Comparison of ENCODE assay signal across 18 cellular contexts in the genomic region with DNA sequence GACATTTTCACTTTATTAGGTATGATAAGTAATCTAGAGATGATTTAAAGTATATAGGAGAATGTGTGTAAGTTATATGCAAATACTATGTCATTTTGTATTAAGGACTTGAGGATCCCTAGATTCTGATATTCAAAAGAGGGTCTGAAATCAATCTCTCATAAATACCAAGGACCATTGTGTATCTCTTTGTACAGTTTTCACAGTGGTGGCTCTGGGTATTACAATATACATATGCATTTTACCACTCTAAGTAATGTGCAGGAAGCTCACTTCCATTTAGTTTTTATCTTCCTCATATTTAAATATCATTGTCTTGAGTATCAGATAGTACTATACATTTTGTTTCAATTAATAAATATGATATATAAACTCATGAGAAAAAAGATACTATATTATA.
"Had no signal": no experiment of that assay in that cellular context is flagged by ENCODE, and none has a peak within 500 bp of the region (broad histone marks: within the 10 kb centered on the region; RNA-seq: fewer than 3 reads in every experiment).

No MANE protein-coding gene starts in this region.

- H3K27me3 Mint-ChIP-seq: activated CD4-positive, alpha-beta T cell treated with anti-CD3 and anti-CD28 coated beads, Interleukin-2, amount 10 ng/mL, durations not matched to agents 24 days and 14 days; activated T-helper 17 cell treated with anti-CD3 and anti-CD28 coated beads, Interleukin-2, amount 50 U/mL, for 72 hours; memory B cell; stimulated activated naive CD8-positive, alpha-beta T cell treated with anti-CD3 and anti-CD28 coated beads, Interleukin-15, amount 100 ng/mL, for 72 hours had no signal

- ATAC-seq: activated T-helper 17 cell treated with anti-CD3 and anti-CD28 coated beads, Interleukin-2, amount 50 U/mL, for 72 hours; stimulated activated naive CD8-positive, alpha-beta T cell treated with anti-CD3 and anti-CD28 coated beads, Interleukin-15, amount 100 ng/mL, for 72 hours; WTC11 had no signal

- H3K9me3 Mint-ChIP-seq: nephron had no signal

- H3K4me3 Mint-ChIP-seq: activated CD4-positive, alpha-beta T cell treated with anti-CD3 and anti-CD28 coated beads, Interleukin-2, amount 10 ng/mL, durations not matched to agents 24 days and 14 days; activated naive CD4-positive, alpha-beta T cell treated with anti-CD3 and anti-CD28 coated beads for 36 hours; activated T-helper 17 cell treated with anti-CD3 and anti-CD28 coated beads, Interleukin-2, amount 50 U/mL, for 72 hours; memory B cell; nephron; stimulated activated naive CD8-positive, alpha-beta T cell treated with anti-CD3 and anti-CD28 coated beads, Interleukin-15, amount 100 ng/mL, for 72 hours; WTC11 had no signal

- H3K4me1 Mint-ChIP-seq: activated CD4-positive, alpha-beta T cell treated with anti-CD3 and anti-CD28 coated beads, Interleukin-2, amount 10 ng/mL, durations not matched to agents 24 days and 14 days; activated T-helper 17 cell treated with anti-CD3 and anti-CD28 coated beads, Interleukin-2, amount 50 U/mL, for 72 hours; memory B cell; nephron; stimulated activated naive CD8-positive, alpha-beta T cell treated with anti-CD3 and anti-CD28 coated beads, Interleukin-15, amount 100 ng/mL, for 72 hours had no signal

- H3K27ac Mint-ChIP-seq: activated CD4-positive, alpha-beta T cell treated with anti-CD3 and anti-CD28 coated beads, Interleukin-2, amount 10 ng/mL, durations not matched to agents 24 days and 14 days; activated naive CD4-positive, alpha-beta T cell treated with anti-CD3 and anti-CD28 coated beads for 36 hours; activated T-helper 17 cell treated with anti-CD3 and anti-CD28 coated beads, Interleukin-2, amount 50 U/mL, for 72 hours; memory B cell; nephron; stimulated activated naive CD8-positive, alpha-beta T cell treated with anti-CD3 and anti-CD28 coated beads, Interleukin-15, amount 100 ng/mL, for 72 hours; WTC11 had no signal

- H3K4me1 ChIP-seq: colonic mucosa, left ventricle myocardium inferior, testis had no signal

- H3K27me3 ChIP-seq: cardiac muscle cell, colonic mucosa, testis had no signal

- H3K9me3 ChIP-seq: testis had no signal

- H3K27ac ChIP-seq: cardiac muscle cell, colonic mucosa, left ventricle myocardium inferior, testis had no signal

- FAIRE-seq: frontal cortex, keratinocyte had no signal

- H3K36me3 Mint-ChIP-seq: memory B cell had no signal

- DNase-seq: activated CD4-positive, alpha-beta T cell treated with anti-CD3 and anti-CD28 coated beads, Interleukin-2, amount 10 ng/mL, durations not matched to agents 24 days and 14 days; activated CD8-positive, alpha-beta memory T cell treated with anti-CD3 and anti-CD28 coated beads for 24 hours; activated naive CD4-positive, alpha-beta T cell treated with anti-CD3 and anti-CD28 coated beads for 36 hours; activated T-cell treated with anti-CD3 and anti-CD28 coated beads for 4 hours; colonic mucosa; effector CD4-positive, alpha-beta T cell; left ventricle myocardium inferior; stimulated activated CD4-positive, alpha-beta T cell treated with anti-CD3 and anti-CD28 coated beads, Interleukin-15, amount 100 ng/mL, for 24 hours; stimulated activated CD4-positive, alpha-beta T cell treated with anti-CD3 and anti-CD28 coated beads, Interleukin-4, amount 100 ng/mL, for 24 hours; stimulated activated naive CD8-positive, alpha-beta T cell treated with anti-CD3 and anti-CD28 coated beads, Interleukin-15, amount 100 ng/mL, for 72 hours; testis had no signal
